Comparison of ENCODE assay signal across 12 cellular contexts in genomic region chr11:67344264-67344663, GRCh38. TPM values are rescaled to one million over a fixed set of nuclear protein-coding genes. Genes with fewer than 3 reads are reported as not detected.
DNase-seq lines count a peak whose midpoint lies in the region; ATAC-seq and TF ChIP-seq lines count a peak whose summit lies in the region.
"Had no signal": no experiment of that assay in that cellular context is flagged by ENCODE, and none has a peak within 500 bp of the region (broad histone marks: within the 10 kb centered on the region; RNA-seq: fewer than 3 reads in every experiment).

No MANE protein-coding gene starts in this region.

- H3K4me1 Mint-ChIP-seq in Calu3 (ENCODE audit: low read depth, unreplicated experiment) = peaks cover 46% of the 10 kb centered on the region
- peaks cover 27% of the 10 kb centered on the region for H3K4me1 Mint-ChIP-seq in activated CD8-positive, alpha-beta T cell treated with anti-CD3 and anti-CD28 coated beads, Interleukin-2, amount 10 ng/mL, durations not matched to agents 7 days and 5 days (ENCODE audit: low read depth)
- H3K4me1 Mint-ChIP-seq in naive thymus-derived CD8-positive, alpha-beta T cell = peaks cover 23 to 50% (median 46%) of the 10 kb centered on the region in 4 donors

- TF ChIP-seq CTCF in Calu3 (IDR thresholded peaks at IDR 0.05; ENCODE audit: unreplicated experiment) (no peak), Loucy (conservative IDR thresholded peaks at IDR 0.05; ENCODE audit: low read length) (no peak), coronary artery (IDR thresholded peaks at IDR 0.05) (no peak)

- H3K4me3 Mint-ChIP-seq in Calu3 (ENCODE audit: low read depth, unreplicated experiment) = no peak overlapping the region
- no peak overlapping the region for H3K4me3 Mint-ChIP-seq in activated CD8-positive, alpha-beta T cell treated with anti-CD3 and anti-CD28 coated beads, Interleukin-2, amount 10 ng/mL, durations not matched to agents 7 days and 5 days
- peak overlapping the region in 9 of 10 donors; percentile 37 to 83 (median 71) for H3K4me3 Mint-ChIP-seq in naive thymus-derived CD8-positive, alpha-beta T cell
- H3K4me3 Mint-ChIP-seq: brain; endodermal cell; natural killer cell treated with Interleukin-12 subunit alpha and Interleukin-12 subunit beta and Interleukin-15 and Interleukin-18, amount 100 ng/mL, for 72 hours had no signal

- no peaks in the 10 kb centered on the region for H3K9me3 Mint-ChIP-seq in Calu3 (ENCODE audit: low read depth, unreplicated experiment)
- no peaks in the 10 kb centered on the region for H3K9me3 Mint-ChIP-seq in activated CD8-positive, alpha-beta T cell treated with anti-CD3 and anti-CD28 coated beads, Interleukin-2, amount 10 ng/mL, durations not matched to agents 7 days and 5 days (ENCODE audit: insufficient read depth)
- no peaks in the 10 kb centered on the region for H3K9me3 Mint-ChIP-seq in naive thymus-derived CD8-positive, alpha-beta T cell
- H3K9me3 Mint-ChIP-seq: endodermal cell; natural killer cell treated with Interleukin-12 subunit alpha and Interleukin-12 subunit beta and Interleukin-15 and Interleukin-18, amount 100 ng/mL, for 72 hours had no signal

- peak; percentile 63 for ATAC-seq in activated CD8-positive, alpha-beta T cell treated with anti-CD3 and anti-CD28 coated beads, Interleukin-2, amount 10 ng/mL, durations not matched to agents 7 days and 5 days
- peak; percentile 58 to 80 for ATAC-seq in naive thymus-derived CD8-positive, alpha-beta T cell
- ATAC-seq: natural killer cell treated with Interleukin-12 subunit alpha and Interleukin-12 subunit beta and Interleukin-15 and Interleukin-18, amount 100 ng/mL, for 72 hours had no signal

- no peaks in the 10 kb centered on the region for H3F3A ChIP-seq in Loucy (ENCODE audit: low read depth)

- no peak overlapping the region for H3K4me2 ChIP-seq in Loucy (ENCODE audit: low read depth, low read length, poor library complexity, severe bottlenecking)

- H4K20me1 ChIP-seq in Loucy (ENCODE audit: insufficient read depth, low read length, poor library complexity, severe bottlenecking) = no peaks in the 10 kb centered on the region

- peak overlapping the region; percentile 20 for H3K9ac ChIP-seq in Loucy (ENCODE audit: low read depth, low read length, poor library complexity, severe bottlenecking)

- H3K27ac Mint-ChIP-seq in Calu3 (ENCODE audit: unreplicated experiment) = peak overlapping the region; percentile 96
- H3K27ac Mint-ChIP-seq in activated CD8-positive, alpha-beta T cell treated with anti-CD3 and anti-CD28 coated beads, Interleukin-2, amount 10 ng/mL, durations not matched to agents 7 days and 5 days = peak overlapping the region; percentile 78
- peak overlapping the region; percentile 89 to 99 (median 94) for H3K27ac Mint-ChIP-seq in naive thymus-derived CD8-positive, alpha-beta T cell
- H3K27ac Mint-ChIP-seq: brain; endodermal cell; natural killer cell treated with Interleukin-12 subunit alpha and Interleukin-12 subunit beta and Interleukin-15 and Interleukin-18, amount 100 ng/mL, for 72 hours had no signal

- H3K36me3 ChIP-seq in Loucy (ENCODE audit: insufficient read depth, low read length) = no peaks in the 10 kb centered on the region

- no peak for DNase-seq in Calu3
- DNase-seq in activated CD8-positive, alpha-beta T cell treated with anti-CD3 and anti-CD28 coated beads, Interleukin-2, amount 10 ng/mL, durations not matched to agents 7 days and 5 days = peak; percentile 44
- DNase-seq in naive thymus-derived CD8-positive, alpha-beta T cell = peak in 4 of 10 donors; percentile 26 to 36 (median 34)
- DNase-seq in coronary artery (ENCODE audit: low spot score) = no peak
- DNase-seq in activated gamma-delta T cell treated with Interleukin-2 at 50 U/mL for 16 hours = no peak
- DNase-seq in NCI-H146 treated with DMSO at 0.1 percent for 48 hours (lab: John Stamatoyannopoulos, UW; ENCODE audit: unreplicated experiment) = no peak
- DNase-seq: endodermal cell, Karpas-422 had no signal

- no peaks in the 10 kb centered on the region for H3K9me3 ChIP-seq in Loucy (ENCODE audit: insufficient read depth, low read depth, low read length)

- BruUV-seq in Calu3 (replicated peaks; lab: Mats Ljungman, UMichigan) = no TSS peak

- POLR2A ChIA-PET in activated CD8-positive, alpha-beta T cell treated with anti-CD3 and anti-CD28 coated beads, Interleukin-2, amount 10 ng/mL, durations not matched to agents 7 days and 5 days (lab: Charles Lee) = interaction anchor here (0.9 to 1.8 kb wide), 2 partner anchors 9 to 21 kb away, joined by 4 to 6 read pairs; partner anchors contain the start of gene POLD4
- POLR2A ChIA-PET in naive thymus-derived CD8-positive, alpha-beta T cell (lab: Charles Lee) = interaction anchor here (0.6 to 5.4 kb wide), 28 partner anchors 8 to 1033 kb away, joined by 3 to 81 read pairs (median 4); partner anchors contain the start of genes AIP, KDM2A, PITPNM1 and POLD4

- CTCF ChIA-PET in Calu3 (lab: Charles Lee) = interaction anchor here (0.6 to 3.2 kb wide), 5 partner anchors 13 to 57 kb away, joined by 4 to 46 read pairs (median 13); partner anchors contain the start of gene PPP1CA
- CTCF ChIA-PET in activated CD8-positive, alpha-beta T cell treated with anti-CD3 and anti-CD28 coated beads, Interleukin-2, amount 10 ng/mL, durations not matched to agents 7 days and 5 days (lab: Charles Lee) = interaction anchor here (1.1 to 18.5 kb wide), 7 partner anchors 10 to 82 kb away, joined by 3 to 196 read pairs (median 14); partner anchors contain the start of gene POLD4

- peaks cover 18% of the 10 kb centered on the region for H3K4me1 ChIP-seq in Loucy (ENCODE audit: insufficient read depth, low read length, poor library complexity, severe bottlenecking)

- no peaks in the 10 kb centered on the region for H3K27me3 Mint-ChIP-seq in Calu3 (ENCODE audit: unreplicated experiment)
- no peaks in the 10 kb centered on the region for H3K27me3 Mint-ChIP-seq in activated CD8-positive, alpha-beta T cell treated with anti-CD3 and anti-CD28 coated beads, Interleukin-2, amount 10 ng/mL, durations not matched to agents 7 days and 5 days (ENCODE audit: low read depth)
- no peaks in the 10 kb centered on the region for H3K27me3 Mint-ChIP-seq in naive thymus-derived CD8-positive, alpha-beta T cell
- H3K27me3 Mint-ChIP-seq: brain; natural killer cell treated with Interleukin-12 subunit alpha and Interleukin-12 subunit beta and Interleukin-15 and Interleukin-18, amount 100 ng/mL, for 72 hours had no signal

- peaks cover 16% of the 10 kb centered on the region for H3K36me3 Mint-ChIP-seq in Calu3 (ENCODE audit: insufficient read depth, unreplicated experiment)
- no peaks in the 10 kb centered on the region for H3K36me3 Mint-ChIP-seq in activated CD8-positive, alpha-beta T cell treated with anti-CD3 and anti-CD28 coated beads, Interleukin-2, amount 10 ng/mL, durations not matched to agents 7 days and 5 days (ENCODE audit: low read depth)
- H3K36me3 Mint-ChIP-seq in naive thymus-derived CD8-positive, alpha-beta T cell = no peaks in the 10 kb centered on the region
- H3K36me3 Mint-ChIP-seq: natural killer cell treated with Interleukin-12 subunit alpha and Interleukin-12 subunit beta and Interleukin-15 and Interleukin-18, amount 100 ng/mL, for 72 hours had no signal

- H3K9me2 ChIP-seq in Loucy (replicated peaks; ENCODE audit: low read depth, low read length) = no peaks in the 10 kb centered on the region

- no peak overlapping the region for H3K27ac ChIP-seq in coronary artery

- H3K4me3 ChIP-seq in Loucy (ENCODE audit: low read length, poor library complexity, severe bottlenecking) = no peak overlapping the region
- no peak overlapping the region for H3K4me3 ChIP-seq in coronary artery

- intact Hi-C loops in Calu3 (cut with micrococcal nuclease; ENCODE audit: unreplicated experiment) = no loop called here

- H3K79me2 ChIP-seq in Loucy (ENCODE audit: insufficient read depth, low read length) = no peaks in the 10 kb centered on the region

- no peaks in the 10 kb centered on the region for H3K27me3 ChIP-seq in Loucy (ENCODE audit: insufficient read depth, low read length, poor library complexity, severe bottlenecking)

- H2AFZ ChIP-seq in Loucy (ENCODE audit: low read length) = no peak overlapping the region

RNA-seq across cellular contexts. Expression of gene POLD4, which starts 9.1 kb away (rescaled TPM):
- total RNA-seq in Calu3 (2022) = 95.1 and 119 TPM in 2 replicates
- total RNA-seq in activated CD8-positive, alpha-beta T cell treated with anti-CD3 and anti-CD28 coated beads, Interleukin-2, amount 10 ng/mL, durations not matched to agents 7 days and 5 days = 10 to 100 TPM; 53.2 to 56.7 TPM
- 100 to 1,000 TPM; 102 to 110 TPM for total RNA-seq in naive thymus-derived CD8-positive, alpha-beta T cell
- polyA plus RNA-seq in naive thymus-derived CD8-positive, alpha-beta T cell = 100 to 1,000 TPM in 2 of 3 donors, 10 to 100 TPM in 1; 87.7 to 105 (median 102) TPM

RNA-seq across cellular contexts. Expression of gene CLCF1, which starts 29.1 kb away (rescaled TPM):
- 7.1 and 7.5 TPM in 2 replicates for total RNA-seq in Calu3 (2022)
- under 1 TPM; 0.29 to 0.50 TPM for total RNA-seq in activated CD8-positive, alpha-beta T cell treated with anti-CD3 and anti-CD28 coated beads, Interleukin-2, amount 10 ng/mL, durations not matched to agents 7 days and 5 days
- 1 to 10 TPM; 1.1 to 1.5 TPM for total RNA-seq in naive thymus-derived CD8-positive, alpha-beta T cell
- polyA plus RNA-seq in naive thymus-derived CD8-positive, alpha-beta T cell = under 1 TPM in 1 of 3 donors, not detected in 2; 0.58 TPM
- total RNA-seq: temporal lobe had no signal

RNA-seq across cellular contexts. Expression of gene SSH3, which starts 40.9 kb away (rescaled TPM):
- 73.0 and 84.3 TPM in 2 replicates for total RNA-seq in Calu3 (2022)
- total RNA-seq in activated CD8-positive, alpha-beta T cell treated with anti-CD3 and anti-CD28 coated beads, Interleukin-2, amount 10 ng/mL, durations not matched to agents 7 days and 5 days = 10 to 100 TPM; 12.0 to 13.0 TPM
- total RNA-seq in naive thymus-derived CD8-positive, alpha-beta T cell = 10 to 100 TPM; 18.1 to 25.3 TPM
- polyA plus RNA-seq in naive thymus-derived CD8-positive, alpha-beta T cell = 1 to 10 TPM; 1.7 to 4.5 (median 3.2) TPM

RNA-seq across cellular contexts. Expression of gene RAD9A, which starts 47.5 kb away (rescaled TPM):
- 26.9 and 38.6 TPM in 2 replicates for total RNA-seq in Calu3 (2022)
- 10 to 100 TPM; 59.5 to 60.4 TPM for total RNA-seq in activated CD8-positive, alpha-beta T cell treated with anti-CD3 and anti-CD28 coated beads, Interleukin-2, amount 10 ng/mL, durations not matched to agents 7 days and 5 days
- 10 to 100 TPM; 47.3 to 58.1 TPM for total RNA-seq in naive thymus-derived CD8-positive, alpha-beta T cell
- polyA plus RNA-seq in naive thymus-derived CD8-positive, alpha-beta T cell = 1 to 10 TPM; 6.5 to 9.4 (median 6.6) TPM

RNA-seq across cellular contexts. Expression of gene ANKRD13D, which starts 55.2 kb away (rescaled TPM):
- total RNA-seq in Calu3 (2022) = 50.8 and 58.5 TPM in 2 replicates
- 100 to 1,000 TPM; 179 to 189 TPM for total RNA-seq in activated CD8-positive, alpha-beta T cell treated with anti-CD3 and anti-CD28 coated beads, Interleukin-2, amount 10 ng/mL, durations not matched to agents 7 days and 5 days
- 100 to 1,000 TPM; 189 to 206 TPM for total RNA-seq in naive thymus-derived CD8-positive, alpha-beta T cell
- 10 to 100 TPM in 2 of 3 donors, 1 to 10 TPM in 1; 6.0 to 18.3 (median 10.1) TPM for polyA plus RNA-seq in naive thymus-derived CD8-positive, alpha-beta T cell

Comparison
In these comparisons a context has a peak if more than half of its experiments do, and no peak if none do; other contexts are left out.
1. H3K4me3 Mint-ChIP-seq: peak in naive thymus-derived CD8-positive, alpha-beta T cell (9 of 10); none in Calu3 (single experiment) and activated CD8-positive, alpha-beta T cell treated with anti-CD3 and anti-CD28 coated beads, Interleukin-2, amount 10 ng/mL, durations not matched to agents 7 days and 5 days (single experiment).
2. Peak in every context shown above with its lines, with median percentiles within 50 percentile points of each other: H3K27ac Mint-ChIP-seq.